Comparison of ENCODE assay signal across 31 cellular contexts in genomic region chr14:93592786-93593185, GRCh38.
"Had no signal": no experiment of that assay in that cellular context is flagged by ENCODE, and none has a peak within 500 bp of the region (broad histone marks: within the 10 kb centered on the region; RNA-seq: fewer than 3 reads in every experiment).

No MANE protein-coding gene starts in this region.

- H3K9me3 Mint-ChIP-seq: activated B cell treated with CpG ODN at 0.5 μM for 24 hours; activated CD4-positive, alpha-beta memory T cell treated with anti-CD3 and anti-CD28 coated beads for 36 hours; activated CD4-positive, alpha-beta T cell treated with anti-CD3 and anti-CD28 coated beads, Interleukin-2, amount 10 ng/mL, durations not matched to agents 24 days and 14 days; activated naive CD4-positive, alpha-beta T cell treated with anti-CD3 and anti-CD28 coated beads for 36 hours; activated naive CD4-positive, alpha-beta T cell treated with anti-CD3 and anti-CD28 coated beads, Interleukin-2, amount 50 U/mL, for 72 hours; activated naive CD8-positive, alpha-beta T cell treated with anti-CD3 and anti-CD28 coated beads, Interleukin-2, amount 10 ng/mL, durations not matched to agents 7 days and 5 days; activated T-helper 1 cell treated with anti-CD3 and anti-CD28 coated beads, Interleukin-12 subunit alpha, Interleukin-12 subunit beta, Interleukin-2, Interleukin-4 antibody, amounts not matched to agents 30 ng/mL and 10 ng/mL and 1 ng/mL, durations not matched to agents 14 hours and 24 hours and 36 hours; activated T-helper 2 cell treated with anti-CD3 and anti-CD28 coated beads, Interferon-gamma antibody, Interleukin-2, Interleukin-4, amounts not matched to agents 10 μg/mL and 5 μg/mL and 100 μg/mL, durations not matched to agents 14 hours and 24 hours and 36 hours; brain; central memory CD8-positive, alpha-beta T cell; dendritic cell treated with granulocyte-macrophage colony-stimulating factor and Interleukin-4, amounts not matched to agents 40 ng/mL and 50 ng/mL, for 4 days; endodermal cell; T-helper 2 cell treated with Interferon-gamma antibody and Interleukin-4, amounts not matched to agents 5 μg/mL and 100 μg/mL, for 36 hours had no signal

- ATAC-seq: activated CD4-positive, CD25-positive, alpha-beta regulatory T cell treated with anti-CD3 and anti-CD28 coated beads, Interleukin-2, amount 50 U/mL, for 24 hours; activated CD8-positive, alpha-beta memory T cell treated with anti-CD3 and anti-CD28 coated beads, Interleukin-2, amount 10 ng/mL, durations not matched to agents 7 days and 5 days; activated CD8-positive, alpha-beta T cell treated with anti-CD3 and anti-CD28 coated beads, Interleukin-2, amount 10 ng/mL, durations not matched to agents 7 days and 5 days; activated naive CD4-positive, alpha-beta T cell treated with anti-CD3 and anti-CD28 coated beads, Interleukin-2, amount 50 U/mL, for 72 hours; T-helper 17 cell had no signal

- H3K27ac ChIP-seq: ascending aorta, breast epithelium, coronary artery, dorsolateral prefrontal cortex, esophagus squamous epithelium, WERI-Rb-1 had no signal

- H3K9me3 ChIP-seq: ascending aorta, breast epithelium, esophagus squamous epithelium had no signal

- H3K36me3 Mint-ChIP-seq: activated CD4-positive, alpha-beta memory T cell treated with anti-CD3 and anti-CD28 coated beads for 36 hours; activated CD8-positive, alpha-beta memory T cell treated with anti-CD3 and anti-CD28 coated beads, Interleukin-2, amount 10 ng/mL, durations not matched to agents 7 days and 5 days; activated naive CD4-positive, alpha-beta T cell treated with anti-CD3 and anti-CD28 coated beads, Interleukin-2, amount 50 U/mL, for 72 hours; activated naive CD8-positive, alpha-beta T cell treated with anti-CD3 and anti-CD28 coated beads, Interleukin-2, amount 10 ng/mL, durations not matched to agents 7 days and 5 days had no signal

- DNase-seq: activated B cell treated with CpG ODN at 0.5 μM for 24 hours; activated CD4-positive, alpha-beta memory T cell treated with anti-CD3 and anti-CD28 coated beads for 36 hours; activated CD4-positive, alpha-beta T cell treated with anti-CD3 and anti-CD28 coated beads, Interleukin-2, amount 10 ng/mL, durations not matched to agents 24 days and 14 days; activated CD8-positive, alpha-beta memory T cell treated with anti-CD3 and anti-CD28 coated beads, Interleukin-2, amount 10 ng/mL, durations not matched to agents 7 days and 5 days; activated CD8-positive, alpha-beta memory T cell treated with anti-CD3 and anti-CD28 coated beads, Interleukin-2, amount 50 U/mL, for 4 hours; activated CD8-positive, alpha-beta T cell treated with anti-CD3 and anti-CD28 coated beads, Interleukin-2, amount 10 ng/mL, durations not matched to agents 7 days and 5 days; activated effector memory CD4-positive, alpha-beta T cell treated with anti-CD3 and anti-CD28 coated beads, Interleukin-2, amount 50 U/mL, for 16 hours; activated naive CD4-positive, alpha-beta T cell treated with anti-CD3 and anti-CD28 coated beads for 36 hours; activated naive CD8-positive, alpha-beta T cell treated with anti-CD3 and anti-CD28 coated beads, Interleukin-2, amount 10 ng/mL, durations not matched to agents 7 days and 5 days; activated T-cell treated with anti-CD3 and anti-CD28 coated beads, Interleukin-2, amount 50 U/mL, for 1 hour; activated T-cell treated with anti-CD3 and anti-CD28 coated beads, Interleukin-2, amount 50 U/mL, for 48 hours; dorsolateral prefrontal cortex; effector memory CD4-positive, alpha-beta T cell; endodermal cell; erythroblast; esophagus squamous epithelium; T-helper 1 cell; T-helper 17 cell; T1000; WERI-Rb-1 had no signal

- H3K4me1 Mint-ChIP-seq: activated B cell treated with CpG ODN at 0.5 μM for 24 hours; activated CD4-positive, alpha-beta T cell treated with anti-CD3 and anti-CD28 coated beads, Interleukin-2, amount 10 ng/mL, durations not matched to agents 24 days and 14 days; activated CD8-positive, alpha-beta memory T cell treated with anti-CD3 and anti-CD28 coated beads, Interleukin-2, amount 10 ng/mL, durations not matched to agents 7 days and 5 days; activated naive CD8-positive, alpha-beta T cell treated with anti-CD3 and anti-CD28 coated beads, Interleukin-2, amount 10 ng/mL, durations not matched to agents 7 days and 5 days; brain; central memory CD8-positive, alpha-beta T cell; endodermal cell; T-helper 17 cell had no signal

- H3K27me3 Mint-ChIP-seq: activated CD4-positive, alpha-beta T cell treated with anti-CD3 and anti-CD28 coated beads, Interleukin-2, amount 10 ng/mL, durations not matched to agents 24 days and 14 days; brain had no signal

- H3K36me3 ChIP-seq: ascending aorta, breast epithelium, esophagus squamous epithelium had no signal

- H3K27ac Mint-ChIP-seq: activated B cell treated with CpG ODN at 0.5 μM for 24 hours; activated CD4-positive, alpha-beta memory T cell treated with anti-CD3 and anti-CD28 coated beads for 36 hours; activated CD4-positive, alpha-beta T cell treated with anti-CD3 and anti-CD28 coated beads, Interleukin-2, amount 10 ng/mL, durations not matched to agents 24 days and 14 days; activated CD8-positive, alpha-beta memory T cell treated with anti-CD3 and anti-CD28 coated beads, Interleukin-2, amount 10 ng/mL, durations not matched to agents 7 days and 5 days; activated CD8-positive, alpha-beta T cell treated with anti-CD3 and anti-CD28 coated beads, Interleukin-2, amount 10 ng/mL, durations not matched to agents 7 days and 5 days; activated naive CD4-positive, alpha-beta T cell treated with anti-CD3 and anti-CD28 coated beads for 36 hours; activated naive CD4-positive, alpha-beta T cell treated with anti-CD3 and anti-CD28 coated beads, Interleukin-2, amount 50 U/mL, for 72 hours; activated naive CD8-positive, alpha-beta T cell treated with anti-CD3 and anti-CD28 coated beads, Interleukin-2, amount 10 ng/mL, durations not matched to agents 7 days and 5 days; activated T-helper 1 cell treated with anti-CD3 and anti-CD28 coated beads, Interleukin-12 subunit alpha, Interleukin-12 subunit beta, Interleukin-2, Interleukin-4 antibody, amounts not matched to agents 30 ng/mL and 10 ng/mL and 1 ng/mL, durations not matched to agents 14 hours and 24 hours and 36 hours; activated T-helper 2 cell treated with anti-CD3 and anti-CD28 coated beads, Interferon-gamma antibody, Interleukin-2, Interleukin-4, amounts not matched to agents 10 μg/mL and 5 μg/mL and 100 μg/mL, durations not matched to agents 14 hours and 24 hours and 36 hours; brain; dendritic cell treated with granulocyte-macrophage colony-stimulating factor and Interleukin-4, amounts not matched to agents 40 ng/mL and 50 ng/mL, for 4 days; endodermal cell; T-helper 17 cell; T-helper 2 cell treated with Interferon-gamma antibody and Interleukin-4, amounts not matched to agents 5 μg/mL and 100 μg/mL, for 36 hours had no signal

- H3K4me3 ChIP-seq: ascending aorta, breast epithelium, coronary artery, dorsolateral prefrontal cortex, esophagus squamous epithelium had no signal

- H3K4me1 ChIP-seq: ascending aorta, breast epithelium, esophagus squamous epithelium had no signal

- H3K4me3 Mint-ChIP-seq: activated B cell treated with CpG ODN at 0.5 μM for 24 hours; activated CD4-positive, alpha-beta memory T cell treated with anti-CD3 and anti-CD28 coated beads for 36 hours; activated CD4-positive, alpha-beta T cell treated with anti-CD3 and anti-CD28 coated beads, Interleukin-2, amount 10 ng/mL, durations not matched to agents 24 days and 14 days; activated CD8-positive, alpha-beta memory T cell treated with anti-CD3 and anti-CD28 coated beads, Interleukin-2, amount 10 ng/mL, durations not matched to agents 7 days and 5 days; activated CD8-positive, alpha-beta T cell treated with anti-CD3 and anti-CD28 coated beads, Interleukin-2, amount 10 ng/mL, durations not matched to agents 7 days and 5 days; activated naive CD4-positive, alpha-beta T cell treated with anti-CD3 and anti-CD28 coated beads for 36 hours; activated naive CD8-positive, alpha-beta T cell treated with anti-CD3 and anti-CD28 coated beads, Interleukin-2, amount 10 ng/mL, durations not matched to agents 7 days and 5 days; activated T-helper 1 cell treated with anti-CD3 and anti-CD28 coated beads, Interleukin-12 subunit alpha, Interleukin-12 subunit beta, Interleukin-2, Interleukin-4 antibody, amounts not matched to agents 30 ng/mL and 10 ng/mL and 1 ng/mL, durations not matched to agents 14 hours and 24 hours and 36 hours; brain; central memory CD8-positive, alpha-beta T cell; dendritic cell treated with granulocyte-macrophage colony-stimulating factor and Interleukin-4, amounts not matched to agents 40 ng/mL and 50 ng/mL, for 4 days; endodermal cell; T-helper 17 cell; T-helper 2 cell treated with Interferon-gamma antibody and Interleukin-4, amounts not matched to agents 5 μg/mL and 100 μg/mL, for 36 hours had no signal

- H3K27me3 ChIP-seq: ascending aorta, breast epithelium, dorsolateral prefrontal cortex had no signal
